1 cellular context compared by ENCODE assay signal in genomic region chr4:186249785-186250739, GRCh38.
TF ChIP-seq lines count a peak whose summit lies in the region.

No MANE protein-coding gene starts in this region.

TF ChIP-seq in H1, 55 proteins besides CTCF, POLR2A, EP300 and RAD21:
- TF ChIP-seq, protein P1, sequence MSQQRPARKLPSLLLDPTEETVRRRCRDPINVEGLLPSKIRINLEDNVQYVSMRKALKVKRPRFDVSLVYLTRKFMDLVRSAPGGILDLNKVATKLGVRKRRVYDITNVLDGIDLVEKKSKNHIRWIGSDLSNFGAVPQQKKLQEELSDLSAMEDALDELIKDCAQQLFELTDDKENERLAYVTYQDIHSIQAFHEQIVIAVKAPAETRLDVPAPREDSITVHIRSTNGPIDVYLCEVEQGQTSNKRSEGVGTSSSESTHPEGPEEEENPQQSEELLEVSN (IDR thresholded peaks at IDR 0.05), result no peak
- TF ChIP-seq BACH1 (IDR thresholded peaks at IDR 0.05; ENCODE audit: low read length), result no peak
- peak; percentile 58; the same call in 1 of the 2 replicates for TF ChIP-seq TEAD4 (IDR thresholded peaks at IDR 0.05; ENCODE audit: low read depth, low read length)
- TF ChIP-seq CHD2 (IDR thresholded peaks at IDR 0.05; ENCODE audit: low read length), result no peak
- TF ChIP-seq SP4 (IDR thresholded peaks at IDR 0.05; ENCODE audit: low read length), result no peak
- TF ChIP-seq PHF8 (conservative IDR thresholded peaks at IDR 0.05; ENCODE audit: low read depth, low read length), result no peak
- TF ChIP-seq TBP (IDR thresholded peaks at IDR 0.05; ENCODE audit: low read depth, low read length), result peak; percentile 62
- TF ChIP-seq ZNF274 (IDR thresholded peaks at IDR 0.05; ENCODE audit: borderline replicate concordance, extremely low read depth, low read length), result no peak
- TF ChIP-seq SUZ12 (IDR thresholded peaks at IDR 0.05; ENCODE audit: low read length), result no peak
- no peak for TF ChIP-seq SIRT6 (IDR thresholded peaks at IDR 0.05; ENCODE audit: low read length)
- no peak for TF ChIP-seq EGR1 (IDR thresholded peaks at IDR 0.05; ENCODE audit: borderline replicate concordance, low read depth, low read length)
- no peak for TF ChIP-seq EZH2 (IDR thresholded peaks at IDR 0.05; ENCODE audit: low read depth, low read length, severe bottlenecking)
- TF ChIP-seq USF2 (IDR thresholded peaks at IDR 0.05; ENCODE audit: low read length), result no peak
- no peak for TF ChIP-seq KDM4A (IDR thresholded peaks at IDR 0.05; ENCODE audit: low read depth, low read length, severe bottlenecking)
- peak; percentile 65; the same call in 1 of the 2 replicates for TF ChIP-seq CHD1 (IDR thresholded peaks at IDR 0.05; ENCODE audit: low read depth, low read length)
- no peak for TF ChIP-seq SIX5 (IDR thresholded peaks at IDR 0.05; ENCODE audit: low read depth, low read length)
- peak; percentile 90; the same call in 1 of the 2 replicates for TF ChIP-seq TCF12 (IDR thresholded peaks at IDR 0.05; ENCODE audit: low read depth, low read length)
- no peak for TF ChIP-seq FOSL1 (IDR thresholded peaks at IDR 0.05; ENCODE audit: insufficient read depth, low read depth, low read length)
- peak; percentile 93 for TF ChIP-seq CHD7 (IDR thresholded peaks at IDR 0.05; ENCODE audit: insufficient replicate concordance, low read length)
- TF ChIP-seq CEBPB (IDR thresholded peaks at IDR 0.05; ENCODE audit: low read depth, low read length), result no peak
- no peak for TF ChIP-seq KDM5A (IDR thresholded peaks at IDR 0.05; ENCODE audit: low read length)
- no peak for TF ChIP-seq SIN3A (conservative IDR thresholded peaks at IDR 0.05 in 1 of 2, IDR thresholded peaks at IDR 0.05 in 1 of 2; ENCODE audit: low read depth in 1 of 2, low read length in 2 of 2)
- no peak for TF ChIP-seq BCL11A (IDR thresholded peaks at IDR 0.05; ENCODE audit: low read depth in 2 of 2, low read length in 2 of 2)
- TF ChIP-seq SAP30 (IDR thresholded peaks at IDR 0.05; ENCODE audit: insufficient read depth, insufficient replicate concordance, low read length), result no peak
- peak; percentile 71; the same call in 1 of the 2 replicates for TF ChIP-seq SP1 (IDR thresholded peaks at IDR 0.05; ENCODE audit: low read depth, low read length)
- TF ChIP-seq CTBP2 (IDR thresholded peaks at IDR 0.05; ENCODE audit: borderline replicate concordance, insufficient read depth, insufficient read length, low read length), result no peak
- TF ChIP-seq CBX5 (IDR thresholded peaks at IDR 0.05; ENCODE audit: low read depth, low read length), result no peak
- TF ChIP-seq GTF2F1 (IDR thresholded peaks at IDR 0.05; ENCODE audit: borderline replicate concordance, low read depth, low read length), result peak; percentile 28; the same call in 1 of the 2 replicates
- TF ChIP-seq JUND (IDR thresholded peaks at IDR 0.05; ENCODE audit: low read length), result no peak
- TF ChIP-seq RNF2 (IDR thresholded peaks at IDR 0.05; ENCODE audit: borderline replicate concordance, low read depth, low read length, missing control alignments, poor library complexity, severe bottlenecking), result no peak
- TF ChIP-seq POU5F1 (IDR thresholded peaks at IDR 0.05; ENCODE audit: low read depth, low read length), result peak; percentile 75; the same call in 1 of the 2 replicates
- peak; percentile 50; the same call in 1 of the 2 replicates for TF ChIP-seq CREB1 (IDR thresholded peaks at IDR 0.05)
- TF ChIP-seq ATF3 (IDR thresholded peaks at IDR 0.05; ENCODE audit: insufficient read depth, low read depth, low read length), result no peak
- TF ChIP-seq CBX8 (IDR thresholded peaks at IDR 0.05; ENCODE audit: borderline replicate concordance, low read depth, low read length), result no peak
- no peak for TF ChIP-seq BRCA1 (IDR thresholded peaks at IDR 0.05; ENCODE audit: low read depth, low read length)
- 0 out of 2 replicates have a peak, but pooled peaks have one; percentile 15 for TF ChIP-seq YY1 (IDR thresholded peaks at IDR 0.05; ENCODE audit: low read depth, low read length)
- TF ChIP-seq, protein P2, sequence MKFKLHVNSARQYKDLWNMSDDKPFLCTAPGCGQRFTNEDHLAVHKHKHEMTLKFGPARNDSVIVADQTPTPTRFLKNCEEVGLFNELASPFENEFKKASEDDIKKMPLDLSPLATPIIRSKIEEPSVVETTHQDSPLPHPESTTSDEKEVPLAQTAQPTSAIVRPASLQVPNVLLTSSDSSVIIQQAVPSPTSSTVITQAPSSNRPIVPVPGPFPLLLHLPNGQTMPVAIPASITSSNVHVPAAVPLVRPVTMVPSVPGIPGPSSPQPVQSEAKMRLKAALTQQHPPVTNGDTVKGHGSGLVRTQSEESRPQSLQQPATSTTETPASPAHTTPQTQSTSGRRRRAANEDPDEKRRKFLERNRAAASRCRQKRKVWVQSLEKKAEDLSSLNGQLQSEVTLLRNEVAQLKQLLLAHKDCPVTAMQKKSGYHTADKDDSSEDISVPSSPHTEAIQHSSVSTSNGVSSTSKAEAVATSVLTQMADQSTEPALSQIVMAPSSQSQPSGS (IDR thresholded peaks at IDR 0.05; ENCODE audit: low read length), result peak; percentile 91
- no peak for TF ChIP-seq JUN (IDR thresholded peaks at IDR 0.05; ENCODE audit: low read depth, low read length)
- TF ChIP-seq SP2 (IDR thresholded peaks at IDR 0.05; ENCODE audit: low read length), result no peak
- no peak for TF ChIP-seq KDM1A (IDR thresholded peaks at IDR 0.05; ENCODE audit: borderline replicate concordance, low read length)
- peak; percentile 74 for TF ChIP-seq TAF7 (optimal IDR thresholded peaks at IDR 0.05; ENCODE audit: borderline replicate concordance, low read depth, low read length)
- no peak for TF ChIP-seq GABPA (IDR thresholded peaks at IDR 0.05; ENCODE audit: borderline replicate concordance, insufficient read depth, low read length)
- TF ChIP-seq HDAC2 (IDR thresholded peaks at IDR 0.05; ENCODE audit: borderline replicate concordance in 1 of 2, low read depth in 2 of 2, low read length in 2 of 2), result peak in 1 of 2 experiments; percentile 33; a peak in 1 of 4 replicates
- no peak for TF ChIP-seq RXRA (IDR thresholded peaks at IDR 0.05; ENCODE audit: insufficient read depth, low read depth, low read length)
- peak; percentile 85 for TF ChIP-seq NANOG (IDR thresholded peaks at IDR 0.05; ENCODE audit: insufficient read depth, low read depth, low read length, poor library complexity, severe bottlenecking)
- TF ChIP-seq TAF1 (IDR thresholded peaks at IDR 0.05; ENCODE audit: low read depth, low read length), result peak; percentile 62
- peak; percentile 63 for TF ChIP-seq ASH2L (IDR thresholded peaks at IDR 0.05; ENCODE audit: low read length)
- TF ChIP-seq NRF1 (IDR thresholded peaks at IDR 0.05; ENCODE audit: low read depth, low read length), result no peak
- no peak for TF ChIP-seq HDAC6 (IDR thresholded peaks at IDR 0.05; ENCODE audit: low read depth, low read length)
- TF ChIP-seq SRF (IDR thresholded peaks at IDR 0.05; ENCODE audit: low read depth, low read length), result no peak
- TF ChIP-seq RFX5 (IDR thresholded peaks at IDR 0.05; ENCODE audit: borderline replicate concordance, low read depth, low read length), result no peak
- peak; percentile 73 for TF ChIP-seq POLR2AphosphoS5 (IDR thresholded peaks at IDR 0.05; ENCODE audit: low read depth, low read length)
- peak; percentile 16; the same call in 1 of the 2 replicates for TF ChIP-seq MAX (IDR thresholded peaks at IDR 0.05)
- TF ChIP-seq MAFK (IDR thresholded peaks at IDR 0.05; ENCODE audit: low read depth, low read length), result peak; percentile 18; the same call in 1 of the 2 replicates
- TF ChIP-seq RBBP5 (IDR thresholded peaks at IDR 0.05; ENCODE audit: borderline replicate concordance, low read depth, low read length), result no peak
